26 cellular contexts compared by ENCODE assay signal in the genomic region with DNA sequence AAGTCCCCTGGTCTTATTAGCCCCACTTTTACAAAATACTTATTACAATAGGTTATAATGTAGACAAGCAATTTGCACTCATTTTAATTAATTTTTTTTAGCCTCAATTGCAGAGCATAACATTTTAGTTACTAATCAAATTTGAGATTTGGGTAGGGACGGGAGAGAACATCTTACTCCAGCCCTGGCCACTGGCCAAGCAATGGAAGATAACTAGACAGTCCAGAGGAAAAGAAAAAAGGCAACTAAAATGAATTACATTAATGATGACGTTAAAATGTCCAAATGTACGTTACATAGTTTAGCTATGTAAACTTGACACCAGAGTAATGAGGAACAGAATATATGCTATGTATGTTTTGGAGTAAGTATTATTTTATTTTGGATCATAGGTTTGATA.
"Had no signal": no experiment of that assay in that cellular context is flagged by ENCODE, and none has a peak within 500 bp of the region (broad histone marks: within the 10 kb centered on the region; RNA-seq: fewer than 3 reads in every experiment).

No MANE protein-coding gene starts in this region.

- H3K4me2 ChIP-seq: hepatocyte, neural progenitor cell had no signal

- H3K9ac ChIP-seq: neural progenitor cell, parathyroid adenoma had no signal

- H3K4me3 ChIP-seq: hepatocyte, lower lobe of right lung, neural progenitor cell, psoas muscle, right lobe of liver, skin epidermis, spleen, tibial nerve, uterus had no signal

- H3K79me2 ChIP-seq: hepatocyte, parathyroid adenoma had no signal

- H3K4me1 ChIP-seq: parathyroid adenoma, psoas muscle, uterus had no signal

- DNase-seq: kidney glomerular epithelial cell; left cardiac atrium; lower lobe of right lung; mesendoderm; naive B cell; natural killer cell; nephron progenitor cell; occipital lobe; psoas muscle; right lobe of liver; spleen; stimulated activated CD4-positive, alpha-beta T cell treated with anti-CD3 and anti-CD28 coated beads, Interleukin-4, amount 100 ng/mL, for 4 hours; stimulated activated CD8-positive, alpha-beta memory T cell treated with anti-CD3 and anti-CD28 coated beads, Interleukin-4, amount 100 ng/mL, for 48 hours; stimulated activated naive CD4-positive, alpha-beta T cell treated with Interleukin-2 at 50 U/mL for 16 hours; stimulated activated naive CD8-positive, alpha-beta T cell treated with anti-CD3 and anti-CD28 coated beads, Interleukin-15, amount 100 ng/mL, for 72 hours; substantia nigra; uterus had no signal

- ATAC-seq: left cardiac atrium; left lobe of liver; lower lobe of right lung; natural killer cell; psoas muscle; stimulated activated memory B cell treated with anti-CD40 and anti-IgM and Interleukin-4, amounts not matched to agents 10 μg/mL and 1 μg/mL and 100 μg/mL, for 72 hours; stimulated activated naive CD8-positive, alpha-beta T cell treated with anti-CD3 and anti-CD28 coated beads, Interleukin-15, amount 100 ng/mL, for 72 hours had no signal

- FAIRE-seq: keratinocyte had no signal

- H3K27ac ChIP-seq: hepatocyte, lower lobe of right lung, neural progenitor cell, neutrophil, parathyroid adenoma, psoas muscle, right lobe of liver, skin epidermis, spleen, tibial nerve, uterus had no signal

- H2AFZ ChIP-seq: hepatocyte, neural progenitor cell, parathyroid adenoma had no signal

- H3K9me3 ChIP-seq: lower lobe of right lung, neutrophil, psoas muscle, right lobe of liver, spleen, uterus had no signal

- H3K36me3 ChIP-seq: lower lobe of right lung, neural progenitor cell, neutrophil, right lobe of liver, spleen, tibial nerve, uterus had no signal

- H3K27me3 ChIP-seq: hepatocyte, neural progenitor cell, neutrophil, right lobe of liver, spleen, tibial nerve, uterus had no signal
